In the genomic region with DNA sequence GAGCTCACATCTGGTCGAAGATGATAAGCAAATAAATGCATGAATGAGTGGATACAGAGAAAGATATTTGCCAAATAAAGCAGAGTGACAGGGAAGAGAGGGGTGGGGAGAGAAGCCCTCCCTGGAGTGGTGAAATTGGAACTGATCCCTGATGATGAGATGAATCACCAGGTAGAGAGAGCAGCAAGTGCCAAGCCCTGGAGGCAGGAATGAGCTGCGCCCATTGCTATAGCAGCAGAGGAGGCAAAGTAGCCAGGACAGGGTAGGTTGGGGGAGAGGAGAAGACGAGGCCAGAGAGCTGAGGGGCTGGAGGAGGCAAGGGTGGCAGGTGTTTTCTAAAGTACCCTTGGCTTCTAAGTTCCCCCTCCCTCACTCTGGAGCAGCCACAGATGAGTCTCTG, we compare ENCODE assay signal across 11 cellular contexts. TPM values are rescaled to one million over a fixed set of nuclear protein-coding genes. Genes with fewer than 3 reads are reported as not detected.
DNase-seq lines count a peak whose midpoint lies in the region; ATAC-seq and TF ChIP-seq lines count a peak whose summit lies in the region.
"Had no signal": no experiment of that assay in that cellular context is flagged by ENCODE, and none has a peak within 500 bp of the region (broad histone marks: within the 10 kb centered on the region; RNA-seq: fewer than 3 reads in every experiment).

No MANE protein-coding gene starts in this region.

- H3K4me3 ChIP-seq in CD4-positive, alpha-beta memory T cell (ENCODE audit: low read length in 2 of 2) = no peak overlapping the region
- H3K4me3 ChIP-seq in left lung = no peak overlapping the region

- peaks cover 0 to 21% (median 11%) of the 10 kb centered on the region in 8 donors for H3K9me3 Mint-ChIP-seq in CD4-positive, alpha-beta memory T cell
- H3K9me3 Mint-ChIP-seq in activated CD4-positive, alpha-beta memory T cell treated with anti-CD3 and anti-CD28 coated beads, Interleukin-2, amount 10 ng/mL, durations not matched to agents 7 days and 5 days = peaks cover 26% of the 10 kb centered on the region

- H3K36me3 ChIP-seq in CD4-positive, alpha-beta memory T cell (ENCODE audit: insufficient read depth, low read length) = peaks cover 53% of the 10 kb centered on the region
- peaks cover 0 to 75% of the 10 kb centered on the region in 2 donors for H3K36me3 ChIP-seq in left lung

- intact Hi-C loops in CD4-positive, alpha-beta memory T cell (cut with micrococcal nuclease) = no loop called here
- intact Hi-C loops in left lung (cut with DNase I) = no loop called here

- CTCF ChIA-PET in CD4-positive, alpha-beta memory T cell (lab: Charles Lee; ENCODE audit: partially characterized antibody) = interaction anchor here (0.7 to 1.2 kb wide), 3 partner anchors 9 to 300 kb away, joined by 3 read pairs; no protein-coding TSS in a partner anchor
- CTCF ChIA-PET in activated CD4-positive, alpha-beta memory T cell treated with anti-CD3 and anti-CD28 coated beads, Interleukin-2, amount 10 ng/mL, durations not matched to agents 7 days and 5 days (lab: Charles Lee) = no interaction called here

- H3K27me3 ChIP-seq in CD4-positive, alpha-beta memory T cell (ENCODE audit: insufficient read depth, low read length) = no peaks in the 10 kb centered on the region
- H3K27me3 ChIP-seq in left lung = no peaks in the 10 kb centered on the region

- peaks cover 0 to 8% of the 10 kb centered on the region in 2 donors for H3K9me3 ChIP-seq in CD4-positive, alpha-beta memory T cell (ENCODE audit: control insufficient read depth in 1 of 2, low read length in 2 of 2)
- H3K9me3 ChIP-seq in left lung = peaks cover 0 to 33% of the 10 kb centered on the region in 2 donors

- no peak for TF ChIP-seq CTCF in left lung (IDR thresholded peaks at IDR 0.05)

- H3K4me1 ChIP-seq in CD4-positive, alpha-beta memory T cell (ENCODE audit: insufficient read depth, low read length) = peaks cover 67% of the 10 kb centered on the region
- H3K4me1 ChIP-seq in left lung = peaks cover 0 to 24% of the 10 kb centered on the region in 2 donors

- peaks cover 55 to 69% of the 10 kb centered on the region in 2 donors for H3K36me3 Mint-ChIP-seq in CD4-positive, alpha-beta memory T cell
- H3K36me3 Mint-ChIP-seq in activated CD4-positive, alpha-beta memory T cell treated with anti-CD3 and anti-CD28 coated beads, Interleukin-2, amount 10 ng/mL, durations not matched to agents 7 days and 5 days (ENCODE audit: low read depth) = peaks cover 94% of the 10 kb centered on the region

- POLR2A ChIA-PET in CD4-positive, alpha-beta memory T cell (lab: Charles Lee; ENCODE audit: partially characterized antibody) = interaction anchor here (0.7 to 16.0 kb wide), 7 partner anchors 10 to 885 kb away, joined by 3 to 140 read pairs (median 6); partner anchors contain the start of gene FXYD5
- POLR2A ChIA-PET in activated CD4-positive, alpha-beta memory T cell treated with anti-CD3 and anti-CD28 coated beads, Interleukin-2, amount 10 ng/mL, durations not matched to agents 7 days and 5 days (lab: Charles Lee) = interaction anchor here (0.7 to 9.7 kb wide), 3 partner anchors 10 to 43 kb away, joined by 4 to 106 read pairs (median 5); partner anchors contain the start of gene FXYD5

- ATAC-seq in left lung = peak; percentile 64

- H3K27me3 Mint-ChIP-seq in CD4-positive, alpha-beta memory T cell = no peaks in the 10 kb centered on the region
- no peaks in the 10 kb centered on the region for H3K27me3 Mint-ChIP-seq in activated CD4-positive, alpha-beta memory T cell treated with anti-CD3 and anti-CD28 coated beads, Interleukin-2, amount 10 ng/mL, durations not matched to agents 7 days and 5 days

- no peak for DNase-seq in CD4-positive, alpha-beta memory T cell
- DNase-seq in HPDE6-E6E7 (ENCODE audit: extremely low spot score) (peak; percentile 64), left lung (no peak), NCI-H2107 (lab: John Stamatoyannopoulos, UW) (no peak), cortex of kidney (lab: John Stamatoyannopoulos, UW) (no peak), NCI-H1930 (lab: John Stamatoyannopoulos, UW) (no peak)
- DNase-seq in activated CD4-positive, alpha-beta memory T cell treated with anti-CD3 and anti-CD28 coated beads, Interleukin-2, amount 10 ng/mL, durations not matched to agents 7 days and 5 days = no peak
- DNase-seq: DMS79; effector CD4-positive, alpha-beta T cell; KG1 had no signal

- peaks cover 31 to 80% (median 58%) of the 10 kb centered on the region in 4 donors for H3K4me1 Mint-ChIP-seq in CD4-positive, alpha-beta memory T cell
- peaks cover 58% of the 10 kb centered on the region for H3K4me1 Mint-ChIP-seq in activated CD4-positive, alpha-beta memory T cell treated with anti-CD3 and anti-CD28 coated beads, Interleukin-2, amount 10 ng/mL, durations not matched to agents 7 days and 5 days

- peak overlapping the region; percentile 82 to 95 (median 91) for H3K27ac Mint-ChIP-seq in CD4-positive, alpha-beta memory T cell
- H3K27ac Mint-ChIP-seq in activated CD4-positive, alpha-beta memory T cell treated with anti-CD3 and anti-CD28 coated beads, Interleukin-2, amount 10 ng/mL, durations not matched to agents 7 days and 5 days = peak overlapping the region; percentile 54

- H3K4me3 Mint-ChIP-seq in CD4-positive, alpha-beta memory T cell = peak overlapping the region in 4 of 8 donors; percentile 20 to 60 (median 48)
- no peak overlapping the region for H3K4me3 Mint-ChIP-seq in activated CD4-positive, alpha-beta memory T cell treated with anti-CD3 and anti-CD28 coated beads, Interleukin-2, amount 10 ng/mL, durations not matched to agents 7 days and 5 days

- H3K27ac ChIP-seq in CD4-positive, alpha-beta memory T cell (ENCODE audit: low read depth, low read length) = peak overlapping the region; percentile 3
- no peak overlapping the region for H3K27ac ChIP-seq in left lung

RNA-seq across cellular contexts. Expression of gene FXYD5, which starts 13.7 kb away (rescaled TPM):
- 100 to 1,000 TPM; 473 to 484 TPM for total RNA-seq in CD4-positive, alpha-beta memory T cell
- 100 to 1,000 TPM; 452 to 833 TPM for polyA plus RNA-seq in CD4-positive, alpha-beta memory T cell
- 100 to 1,000 TPM; 588 to 589 TPM for total RNA-seq in activated CD4-positive, alpha-beta memory T cell treated with anti-CD3 and anti-CD28 coated beads, Interleukin-2, amount 10 ng/mL, durations not matched to agents 7 days and 5 days
- total RNA-seq in left lung = 100 to 1,000 TPM; 111 to 123 TPM

RNA-seq across cellular contexts. Expression of gene FXYD7, which starts 25.2 kb away (rescaled TPM):
- total RNA-seq in CD4-positive, alpha-beta memory T cell = 10 to 100 TPM in 1 of 2 experiments, 1 to 10 TPM in 1; 9.6 to 10.1 TPM
- polyA plus RNA-seq in CD4-positive, alpha-beta memory T cell = 10 to 100 TPM in 1 of 2 donors, 1 to 10 TPM in 1; 5.5 to 11.1 TPM
- total RNA-seq in activated CD4-positive, alpha-beta memory T cell treated with anti-CD3 and anti-CD28 coated beads, Interleukin-2, amount 10 ng/mL, durations not matched to agents 7 days and 5 days = 1 to 10 TPM; 8.3 to 8.8 TPM
- total RNA-seq in left lung = not detected

RNA-seq across cellular contexts. Expression of gene FXYD1, which starts 29.6 kb away (rescaled TPM):
- 1 to 10 TPM; 3.6 to 4.4 TPM for total RNA-seq in CD4-positive, alpha-beta memory T cell
- 1 to 10 TPM in 1 of 2 donors, under 1 TPM in 1; 0.58 to 3.2 TPM for polyA plus RNA-seq in CD4-positive, alpha-beta memory T cell
- 1 to 10 TPM; 3.3 to 3.6 TPM for total RNA-seq in activated CD4-positive, alpha-beta memory T cell treated with anti-CD3 and anti-CD28 coated beads, Interleukin-2, amount 10 ng/mL, durations not matched to agents 7 days and 5 days
- total RNA-seq in left lung = 10 to 100 TPM; 20.1 to 24.0 TPM

RNA-seq across cellular contexts. Expression of gene LGI4, which starts 33.4 kb away (rescaled TPM):
- total RNA-seq in CD4-positive, alpha-beta memory T cell = under 1 TPM; 0.72 to 0.81 TPM
- polyA plus RNA-seq in CD4-positive, alpha-beta memory T cell = not detected
- under 1 TPM; 0.55 to 0.68 TPM for total RNA-seq in activated CD4-positive, alpha-beta memory T cell treated with anti-CD3 and anti-CD28 coated beads, Interleukin-2, amount 10 ng/mL, durations not matched to agents 7 days and 5 days
- total RNA-seq in left lung = 1 to 10 TPM; 1.8 to 2.5 TPM

RNA-seq across cellular contexts. Expression of gene FXYD3, which starts 52.6 kb away (rescaled TPM):
- not detected for total RNA-seq in CD4-positive, alpha-beta memory T cell
- not detected for polyA plus RNA-seq in CD4-positive, alpha-beta memory T cell
- not detected for total RNA-seq in activated CD4-positive, alpha-beta memory T cell treated with anti-CD3 and anti-CD28 coated beads, Interleukin-2, amount 10 ng/mL, durations not matched to agents 7 days and 5 days
- total RNA-seq in left lung = 100 to 1,000 TPM in 1 of 2 donors, 10 to 100 TPM in 1; 88.4 to 207 TPM
- total RNA-seq: skeletal muscle tissue had no signal

Comparison
In these comparisons a context has a peak if more than half of its experiments do, and no peak if none do; other contexts are left out.
1. RNA of gene FXYD7, which starts 25.2 kb away (total RNA-seq): 9.6 to 10.1 TPM in CD4-positive, alpha-beta memory T cell and 8.3 to 8.8 TPM in activated CD4-positive, alpha-beta memory T cell treated with anti-CD3 and anti-CD28 coated beads, Interleukin-2, amount 10 ng/mL, durations not matched to agents 7 days and 5 days; not detected in left lung; every median in the first group is over 4 times any median in the second.